10 cellular contexts compared by ENCODE assay signal in the genomic region with DNA sequence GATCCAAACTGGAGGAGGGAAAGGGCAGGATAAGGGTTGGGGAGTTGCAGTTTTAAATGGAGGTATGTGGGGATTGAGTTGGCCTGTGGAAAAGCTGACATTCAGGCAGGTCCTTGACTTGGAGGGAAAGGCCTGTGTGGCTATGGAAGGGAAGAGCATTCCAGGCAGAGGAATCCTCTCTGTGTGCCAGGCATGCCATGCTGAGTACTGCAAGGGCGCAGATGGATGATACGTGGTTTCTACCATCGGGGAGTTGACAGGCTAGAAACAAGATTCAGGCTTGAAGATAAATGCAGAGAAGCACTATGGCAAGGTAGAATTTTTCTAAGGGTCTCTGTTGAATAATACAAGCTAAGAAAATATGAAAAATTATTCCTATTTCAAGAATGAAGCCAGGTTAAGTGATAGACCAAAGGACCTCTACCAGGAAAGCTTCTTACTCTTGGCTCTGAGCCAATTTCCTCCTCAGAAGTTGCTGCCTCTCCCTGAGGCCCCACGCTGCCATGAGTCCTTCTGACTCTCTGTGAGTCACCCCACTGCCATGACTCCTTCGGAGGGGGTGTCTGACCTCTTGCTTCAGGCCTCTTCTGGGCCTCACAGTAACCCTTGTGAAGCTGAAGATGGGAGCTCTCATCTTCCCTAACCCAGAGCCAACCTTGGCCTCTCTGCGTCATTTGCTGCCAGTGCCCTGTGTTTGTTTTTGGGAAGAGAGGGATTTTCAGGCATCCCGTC.
DNase-seq lines count a peak whose midpoint lies in the region; ATAC-seq and TF ChIP-seq lines count a peak whose summit lies in the region.
"Had no signal": no experiment of that assay in that cellular context is flagged by ENCODE, and none has a peak within 500 bp of the region (broad histone marks: within the 10 kb centered on the region; RNA-seq: fewer than 3 reads in every experiment).

No MANE protein-coding gene starts in this region.

- ATAC-seq in GM18517 (IDR thresholded peaks at IDR 0.05; ENCODE audit: unreplicated experiment) = no peak

- no peaks in the 10 kb centered on the region for H3K36me3 Mint-ChIP-seq in osteocyte (ENCODE audit: unreplicated experiment)

- H3K9me3 Mint-ChIP-seq in osteocyte (ENCODE audit: unreplicated experiment) = no peaks in the 10 kb centered on the region
- H3K9me3 Mint-ChIP-seq: activated naive CD4-positive, alpha-beta T cell treated with anti-CD3 and anti-CD28 coated beads, Interleukin-2, amount 10 ng/mL, durations not matched to agents 7 days and 5 days; memory B cell had no signal

- H3K27ac ChIP-seq in esophagus squamous epithelium = no peak overlapping the region

- H3K27ac Mint-ChIP-seq in osteocyte (ENCODE audit: unreplicated experiment) = peak overlapping the region; percentile 45
- H3K27ac Mint-ChIP-seq: activated naive CD4-positive, alpha-beta T cell treated with anti-CD3 and anti-CD28 coated beads, Interleukin-2, amount 10 ng/mL, durations not matched to agents 7 days and 5 days had no signal

- intact Hi-C loops in esophagus squamous epithelium (cut with DNase I) = no loop called here

- peak; percentile 31 for DNase-seq in DMS79 treated with DMSO at 0.1 percent for 48 hours (lab: John Stamatoyannopoulos, UW)
- DNase-seq in DMS79 (lab: John Stamatoyannopoulos, UW) = no peak
- DNase-seq in NB4 (ENCODE audit: low read depth) = peak; percentile 80
- DNase-seq in dedifferentiated amniotic fluid mesenchymal stem cell (ENCODE audit: extremely low spot score) = peak; percentile 56
- no peak for DNase-seq in osteocyte (ENCODE audit: extremely low spot score, unreplicated experiment)
- DNase-seq in esophagus squamous epithelium (lab: John Stamatoyannopoulos, UW) = no peak
- DNase-seq in NCI-H2107 treated with DMSO at 0.1 percent for 48 hours (lab: John Stamatoyannopoulos, UW; ENCODE audit: unreplicated experiment) = no peak
- DNase-seq: activated naive CD4-positive, alpha-beta T cell treated with anti-CD3 and anti-CD28 coated beads, Interleukin-2, amount 10 ng/mL, durations not matched to agents 7 days and 5 days had no signal

- H3K4me1 ChIP-seq in esophagus squamous epithelium = peaks cover 0 to 9% (median 0%) of the 10 kb centered on the region in 3 donors

- peaks cover 24% of the 10 kb centered on the region for H3K4me1 Mint-ChIP-seq in osteocyte (ENCODE audit: unreplicated experiment)
- H3K4me1 Mint-ChIP-seq: activated naive CD4-positive, alpha-beta T cell treated with anti-CD3 and anti-CD28 coated beads, Interleukin-2, amount 10 ng/mL, durations not matched to agents 7 days and 5 days had no signal

- TF ChIP-seq POLR2A in NB4 (IDR thresholded peaks at IDR 0.05; ENCODE audit: extremely low read depth, insufficient read length) = no peak
- TF ChIP-seq POLR2A in esophagus squamous epithelium (IDR thresholded peaks at IDR 0.05) = no peak

- 55% methylated on average over 7 of the region's 7 CpGs for WGBS in esophagus squamous epithelium, 2 donors

- peaks cover 0 to 18% (median 0%) of the 10 kb centered on the region in 3 donors for H3K36me3 ChIP-seq in esophagus squamous epithelium

- H3K27me3 Mint-ChIP-seq in osteocyte (ENCODE audit: unreplicated experiment) = no peaks in the 10 kb centered on the region
- H3K27me3 Mint-ChIP-seq: activated naive CD4-positive, alpha-beta T cell treated with anti-CD3 and anti-CD28 coated beads, Interleukin-2, amount 10 ng/mL, durations not matched to agents 7 days and 5 days; memory B cell had no signal

- H3K9me3 ChIP-seq in esophagus squamous epithelium = no peaks in the 10 kb centered on the region

- H3K27me3 ChIP-seq in esophagus squamous epithelium = no peaks in the 10 kb centered on the region

- no peak overlapping the region for H3K4me3 Mint-ChIP-seq in osteocyte (ENCODE audit: unreplicated experiment)
- H3K4me3 Mint-ChIP-seq: activated naive CD4-positive, alpha-beta T cell treated with anti-CD3 and anti-CD28 coated beads, Interleukin-2, amount 10 ng/mL, durations not matched to agents 7 days and 5 days; memory B cell had no signal

- TF ChIP-seq CTCF in NB4 (IDR thresholded peaks at IDR 0.05; ENCODE audit: low read depth, low read length) = no peak
- TF ChIP-seq CTCF in osteocyte (IDR thresholded peaks at IDR 0.05) = no peak
- no peak for TF ChIP-seq CTCF in esophagus squamous epithelium (IDR thresholded peaks at IDR 0.05)

- no peak overlapping the region for H3K4me3 ChIP-seq in NB4 (ENCODE audit: low read depth, low read length)
- no peak overlapping the region for H3K4me3 ChIP-seq in esophagus squamous epithelium

Comparison
In these comparisons a context has a peak if more than half of its experiments do, and no peak if none do; other contexts are left out.
1. DNase-seq: peak in DMS79 treated with DMSO at 0.1 percent for 48 hours (single experiment), NB4 (single experiment) and dedifferentiated amniotic fluid mesenchymal stem cell (single experiment); none in DMS79 (single experiment), osteocyte (single experiment), esophagus squamous epithelium (single experiment) and NCI-H2107 treated with DMSO at 0.1 percent for 48 hours (single experiment).